In genomic region chr3:125374501-125374995, GRCh38 we compare ENCODE assay signal across 8 cellular contexts. TPM values are rescaled to one million over a fixed set of nuclear protein-coding genes. Genes with fewer than 3 reads are reported as not detected.
DNase-seq lines count a peak whose midpoint lies in the region; ATAC-seq and TF ChIP-seq lines count a peak whose summit lies in the region.

No MANE protein-coding gene starts in this region.

- H3K4me3 ChIP-seq in gastroesophageal sphincter (peak overlapping the region; percentile 76 to 84), upper lobe of right lung (peak overlapping the region; percentile 72)

- TF ChIP-seq EP300 in gastroesophageal sphincter (IDR thresholded peaks at IDR 0.05): no peak

- ATAC-seq in HG02763 (IDR thresholded peaks at IDR 0.05; ENCODE audit: unreplicated experiment): peak; percentile 23
- peak; percentile 45 for ATAC-seq in gastroesophageal sphincter
- peak; percentile 67 for ATAC-seq in upper lobe of right lung

- no peak for TF ChIP-seq POLR2A in gastroesophageal sphincter (IDR thresholded peaks at IDR 0.05)

- H3K4me1 Mint-ChIP-seq in neural crest cell: peaks cover 37% of the 10 kb centered on the region

- peaks cover 4% of the 10 kb centered on the region for H3K27me3 Mint-ChIP-seq in neural crest cell (ENCODE audit: low read depth)

- intact Hi-C loops in upper lobe of right lung (cut with DNase I): no loop called here

- H3K27ac Mint-ChIP-seq in neural crest cell (ENCODE audit: unreplicated experiment): peak overlapping the region; percentile 30

- peak; percentile 19 for DNase-seq in DMS153 treated with DMSO at 0.1 percent for 48 hours (lab: John Stamatoyannopoulos, UW; ENCODE audit: unreplicated experiment)
- DNase-seq in DMS153 (lab: John Stamatoyannopoulos, UW): no peak
- peak; percentile 71 for DNase-seq in NCI-H69 (lab: John Stamatoyannopoulos, UW)
- peak; percentile 20 for DNase-seq in activated gamma-delta T cell treated with anti-CD3 and anti-CD28 coated beads, Interleukin-2, amount 50 U/mL, for 16 hours (ENCODE audit: low read depth)
- DNase-seq in neural crest cell (ENCODE audit: low read depth, low spot score): peak; percentile 25
- peak; percentile 79 for DNase-seq in upper lobe of right lung

- H3K4me1 ChIP-seq in gastroesophageal sphincter: peaks cover 3 to 56% (median 17%) of the 10 kb centered on the region in 3 donors
- peaks cover 16% of the 10 kb centered on the region for H3K4me1 ChIP-seq in upper lobe of right lung

- H3K36me3 Mint-ChIP-seq in neural crest cell (ENCODE audit: low read depth): peaks cover 6% of the 10 kb centered on the region

- WGBS in gastroesophageal sphincter (ENCODE audit: low coverage in 1 of 2), 2 donors: 0 to 1% methylated on average over 13 to 19 of the region's 26 CpGs

- H3K9me3 ChIP-seq in gastroesophageal sphincter (no peaks in the 10 kb centered on the region), upper lobe of right lung (no peaks in the 10 kb centered on the region)

- H3K9me3 Mint-ChIP-seq in neural crest cell: peaks cover 2% of the 10 kb centered on the region

- H3K4me3 Mint-ChIP-seq in neural crest cell: peak overlapping the region; percentile 92

- TF ChIP-seq CTCF in gastroesophageal sphincter (IDR thresholded peaks at IDR 0.05): no peak
- TF ChIP-seq CTCF in neural crest cell (conservative IDR thresholded peaks at IDR 0.05): no peak
- no peak for TF ChIP-seq CTCF in upper lobe of right lung (IDR thresholded peaks at IDR 0.05)

- peak overlapping the region; percentile 64 to 98 (median 94) for H3K27ac ChIP-seq in gastroesophageal sphincter
- peak overlapping the region; percentile 90 for H3K27ac ChIP-seq in upper lobe of right lung

- H3K36me3 ChIP-seq in gastroesophageal sphincter (no peaks in the 10 kb centered on the region), upper lobe of right lung (no peaks in the 10 kb centered on the region)

- H3K27me3 ChIP-seq in gastroesophageal sphincter: no peaks in the 10 kb centered on the region
- H3K27me3 ChIP-seq in upper lobe of right lung: no peaks in the 10 kb centered on the region

RNA-seq across cellular contexts. Expression of gene ZNF148, which starts 0.6 kb away (rescaled TPM):
- total RNA-seq in gastroesophageal sphincter (10 to 100 TPM; 32.4 to 50.7 (median 39.4) TPM), neural crest cell (38.1 and 38.3 TPM in 2 replicates), upper lobe of right lung (47.5 TPM)
